Comparison of ENCODE assay signal across 17 cellular contexts in the genomic region with DNA sequence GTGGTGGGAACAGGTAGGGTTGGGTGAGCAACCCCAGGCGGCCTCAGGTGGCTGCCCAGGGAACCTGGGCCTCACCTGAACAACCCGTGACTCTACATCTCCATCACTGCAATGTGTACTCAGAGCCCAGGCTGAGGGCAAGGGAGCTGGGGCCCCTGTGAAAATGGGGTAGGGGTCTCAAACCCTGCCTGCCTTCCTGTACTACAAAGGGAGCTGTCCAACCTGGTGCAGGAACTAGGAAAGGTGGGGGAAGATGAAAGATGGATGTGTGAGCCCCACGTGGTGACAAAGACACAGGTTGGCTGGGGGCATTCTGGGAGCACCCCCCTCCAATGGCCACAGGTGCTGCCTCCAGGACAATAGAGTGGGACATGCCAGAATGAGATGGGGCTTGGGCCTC.
DNase-seq lines count a peak whose midpoint lies in the region; ATAC-seq and TF ChIP-seq lines count a peak whose summit lies in the region.
"Had no signal": no experiment of that assay in that cellular context is flagged by ENCODE, and none has a peak within 500 bp of the region (broad histone marks: within the 10 kb centered on the region; RNA-seq: fewer than 3 reads in every experiment).

No MANE protein-coding gene starts in this region.

- H3K9me3 ChIP-seq in HCT116 (ENCODE audit: control insufficient read depth in 1 of 2, insufficient read depth in 1 of 2, low read depth in 1 of 2, low read length in 2 of 2) (no peaks in the 10 kb centered on the region), T-helper 17 cell (ENCODE audit: control insufficient read depth, low read length, poor library complexity, severe bottlenecking) (no peaks in the 10 kb centered on the region), aorta (ENCODE audit: control insufficient read depth, low read length) (no peaks in the 10 kb centered on the region)

- TF ChIP-seq POLR2A in HCT116 (IDR thresholded peaks at IDR 0.05; ENCODE audit: borderline replicate concordance, extremely low read depth, insufficient read depth, insufficient read length) = no peak

- no peaks in the 10 kb centered on the region for H3K27me3 ChIP-seq in HCT116 (ENCODE audit: insufficient read depth, low read length)
- H3K27me3 ChIP-seq in aorta (ENCODE audit: control insufficient read depth in 1 of 2, insufficient read depth in 2 of 2, low read length in 1 of 2) = no peaks in the 10 kb centered on the region
- H3K27me3 ChIP-seq: BLaER1 treated with 17β-estradiol and CSF1 and Interleukin-3, amounts not matched to agents 10 nM and 100 nM had no signal

- RAD21 ChIA-PET in HCT116 (lab: Charles Lee; ENCODE audit: low non-redundant PET in 1 of 2, low total read pairs in 2 of 2, uncharacterized antibody in 2 of 2, unreplicated experiment in 2 of 2) = no interaction called here

- H3K36me3 ChIP-seq in HCT116 (ENCODE audit: control insufficient read depth in 1 of 2, insufficient read depth in 2 of 2, low read length in 2 of 2) = no peaks in the 10 kb centered on the region
- no peaks in the 10 kb centered on the region for H3K36me3 ChIP-seq in aorta (ENCODE audit: control insufficient read depth in 1 of 2, insufficient read depth in 2 of 2, low read length in 1 of 2)
- H3K36me3 ChIP-seq: BLaER1 treated with 17β-estradiol and CSF1 and Interleukin-3, amounts not matched to agents 10 nM and 100 nM had no signal

- no TSS peak for BruUV-seq in HCT116 (replicated peaks; lab: Mats Ljungman, UMichigan)

- peaks cover 8% of the 10 kb centered on the region for H3K4me1 Mint-ChIP-seq in T-helper 17 cell
- H3K4me1 Mint-ChIP-seq: B cell had no signal

- ATAC-seq in HCT116 = no peak
- ATAC-seq in T-helper 17 cell = no peak
- no peak for ATAC-seq in aorta (ENCODE audit: low FRiP score)
- ATAC-seq in GM21717 (IDR thresholded peaks at IDR 0.05; ENCODE audit: unreplicated experiment) = no peak
- ATAC-seq: CD8-positive, alpha-beta T cell; GM12878; K562 had no signal

- no peak overlapping the region for H3K4me3 ChIP-seq in HCT116 (replicated peaks in 1 of 2; ENCODE audit: low read depth in 1 of 2, low read length in 2 of 2)
- no peak overlapping the region for H3K4me3 ChIP-seq in aorta (ENCODE audit: low read length in 2 of 2)
- H3K4me3 ChIP-seq: BLaER1 treated with 17β-estradiol and CSF1 and Interleukin-3, amounts not matched to agents 10 nM and 100 nM; GM12878; GM23248; K562 had no signal

- H3K9me2 ChIP-seq in HCT116 (ENCODE audit: insufficient read depth) = no peaks in the 10 kb centered on the region

- H3K27ac Mint-ChIP-seq in T-helper 17 cell = no peak overlapping the region
- H3K27ac Mint-ChIP-seq: B cell; CD8-positive, alpha-beta T cell had no signal

- 83% methylated on average over 3 of the region's 3 CpGs for WGBS in aorta, 2 donors

- POLR2A ChIA-PET in HCT116 (lab: Charles Lee) = no interaction called here

- no peak overlapping the region for H2AFZ ChIP-seq in HCT116 (ENCODE audit: low read depth, low read length, poor library complexity, severe bottlenecking)
- H2AFZ ChIP-seq: GM23248 had no signal

- H3K9ac ChIP-seq in HCT116 (ENCODE audit: low read length) = no peak overlapping the region
- H3K9ac ChIP-seq: BLaER1 treated with 17β-estradiol and CSF1 and Interleukin-3, amounts not matched to agents 10 nM and 100 nM; GM23248 had no signal

- CTCF ChIA-PET in HCT116 (lab: Charles Lee) = interaction anchor here (4.3 kb wide), 1 partner anchor 8 kb away, joined by 27 read pairs; no protein-coding TSS in a partner anchor

- peak overlapping the region; percentile 36 for H3K4me3 Mint-ChIP-seq in T-helper 17 cell
- H3K4me3 Mint-ChIP-seq: B cell; CD8-positive, alpha-beta T cell had no signal

- no peaks in the 10 kb centered on the region for H4K20me1 ChIP-seq in HCT116 (ENCODE audit: insufficient read depth)
- H4K20me1 ChIP-seq: BLaER1 treated with 17β-estradiol and CSF1 and Interleukin-3, amounts not matched to agents 10 nM and 100 nM had no signal

- DNase-seq in HCT116 (ENCODE audit: low read depth, low spot score) (no peak), T-helper 17 cell (no peak), globus pallidus (ENCODE audit: low spot score) (peak; percentile 10), aorta (no peak), posterior vena cava (ENCODE audit: low spot score) (no peak)
- DNase-seq: CD8-positive, alpha-beta T cell; DMS 273 treated with DMSO at 0.1 percent for 48 hours; DMS53; DND-41; EL; GM23248 had no signal

- no peak overlapping the region for H3K4me2 ChIP-seq in HCT116 (ENCODE audit: low read length)
- H3K4me2 ChIP-seq: BLaER1 treated with 17β-estradiol and CSF1 and Interleukin-3, amounts not matched to agents 10 nM and 100 nM had no signal

- TF ChIP-seq CTCF in HCT116 (IDR thresholded peaks at IDR 0.05 in 2 of 3, conservative IDR thresholded peaks at IDR 0.05 in 1 of 3; ENCODE audit: borderline replicate concordance in 1 of 3, insufficient read depth in 1 of 3, low read depth in 2 of 3, low read length in 2 of 3) = no peak

- H3K36me3 Mint-ChIP-seq in T-helper 17 cell (ENCODE audit: low read depth) = peaks cover 6% of the 10 kb centered on the region
- H3K36me3 Mint-ChIP-seq: CD8-positive, alpha-beta T cell had no signal

- H3K27me3 Mint-ChIP-seq in T-helper 17 cell = peaks cover 21% of the 10 kb centered on the region

- no peak for TF ChIP-seq RAD21 in HCT116 (IDR thresholded peaks at IDR 0.05; ENCODE audit: low read depth)

- H3K27ac ChIP-seq in HCT116 (ENCODE audit: low read depth, low read length) = no peak overlapping the region
- peak overlapping the region; percentile 75 for H3K27ac ChIP-seq in temporal lobe (ENCODE audit: low read depth, low read length)
- no peak overlapping the region for H3K27ac ChIP-seq in aorta (ENCODE audit: low read depth in 1 of 2, low read length in 2 of 2)
- H3K27ac ChIP-seq: GM23248 had no signal

- H3K4me1 ChIP-seq in HCT116 (ENCODE audit: control insufficient read depth in 1 of 2, insufficient read depth in 2 of 2, low read length in 2 of 2) (no peaks in the 10 kb centered on the region), aorta (ENCODE audit: control insufficient read depth in 1 of 2, insufficient read depth in 2 of 2, low read length in 2 of 2) (no peaks in the 10 kb centered on the region)

- intact Hi-C loops in HCT116 (cut with micrococcal nuclease) (no loop called here), aorta (cut with DNase I) (no loop called here), posterior vena cava (cut with DNase I) (no loop called here)

- no peaks in the 10 kb centered on the region for H3K79me2 ChIP-seq in HCT116 (ENCODE audit: insufficient read depth, low read length)

TF ChIP-seq in HCT116, 20 proteins besides CTCF, POLR2A, EP300 and RAD21:
- TF ChIP-seq, protein P1, sequence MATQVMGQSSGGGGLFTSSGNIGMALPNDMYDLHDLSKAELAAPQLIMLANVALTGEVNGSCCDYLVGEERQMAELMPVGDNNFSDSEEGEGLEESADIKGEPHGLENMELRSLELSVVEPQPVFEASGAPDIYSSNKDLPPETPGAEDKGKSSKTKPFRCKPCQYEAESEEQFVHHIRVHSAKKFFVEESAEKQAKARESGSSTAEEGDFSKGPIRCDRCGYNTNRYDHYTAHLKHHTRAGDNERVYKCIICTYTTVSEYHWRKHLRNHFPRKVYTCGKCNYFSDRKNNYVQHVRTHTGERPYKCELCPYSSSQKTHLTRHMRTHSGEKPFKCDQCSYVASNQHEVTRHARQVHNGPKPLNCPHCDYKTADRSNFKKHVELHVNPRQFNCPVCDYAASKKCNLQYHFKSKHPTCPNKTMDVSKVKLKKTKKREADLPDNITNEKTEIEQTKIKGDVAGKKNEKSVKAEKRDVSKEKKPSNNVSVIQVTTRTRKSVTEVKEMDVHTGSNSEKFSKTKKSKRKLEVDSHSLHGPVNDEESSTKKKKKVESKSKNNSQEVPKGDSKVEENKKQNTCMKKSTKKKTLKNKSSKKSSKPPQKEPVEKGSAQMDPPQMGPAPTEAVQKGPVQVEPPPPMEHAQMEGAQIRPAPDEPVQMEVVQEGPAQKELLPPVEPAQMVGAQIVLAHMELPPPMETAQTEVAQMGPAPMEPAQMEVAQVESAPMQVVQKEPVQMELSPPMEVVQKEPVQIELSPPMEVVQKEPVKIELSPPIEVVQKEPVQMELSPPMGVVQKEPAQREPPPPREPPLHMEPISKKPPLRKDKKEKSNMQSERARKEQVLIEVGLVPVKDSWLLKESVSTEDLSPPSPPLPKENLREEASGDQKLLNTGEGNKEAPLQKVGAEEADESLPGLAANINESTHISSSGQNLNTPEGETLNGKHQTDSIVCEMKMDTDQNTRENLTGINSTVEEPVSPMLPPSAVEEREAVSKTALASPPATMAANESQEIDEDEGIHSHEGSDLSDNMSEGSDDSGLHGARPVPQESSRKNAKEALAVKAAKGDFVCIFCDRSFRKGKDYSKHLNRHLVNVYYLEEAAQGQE (IDR thresholded peaks at IDR 0.05; ENCODE audit: low read depth) = peak; percentile 8; the same call in 1 of the 2 replicates
- TF ChIP-seq EGR1 (IDR thresholded peaks at IDR 0.05; ENCODE audit: low read depth) = no peak
- TF ChIP-seq YY1 (IDR thresholded peaks at IDR 0.05; ENCODE audit: extremely low read depth, insufficient replicate concordance, low read depth, low read length) = no peak
